1 cellular context compared by ENCODE assay signal in genomic region chr13:112573710-112574109, GRCh38.
TF ChIP-seq lines count a peak whose summit lies in the region.

No MANE protein-coding gene starts in this region.

TF ChIP-seq in IMR-90, 13 proteins besides CTCF, POLR2A, EP300 and RAD21:
- no peak for TF ChIP-seq RCOR1 (IDR thresholded peaks at IDR 0.05; ENCODE audit: insufficient replicate concordance, low read length)
- no peak for TF ChIP-seq SMC3 (IDR thresholded peaks at IDR 0.05; ENCODE audit: low read depth, low read length)
- TF ChIP-seq, protein P1, sequence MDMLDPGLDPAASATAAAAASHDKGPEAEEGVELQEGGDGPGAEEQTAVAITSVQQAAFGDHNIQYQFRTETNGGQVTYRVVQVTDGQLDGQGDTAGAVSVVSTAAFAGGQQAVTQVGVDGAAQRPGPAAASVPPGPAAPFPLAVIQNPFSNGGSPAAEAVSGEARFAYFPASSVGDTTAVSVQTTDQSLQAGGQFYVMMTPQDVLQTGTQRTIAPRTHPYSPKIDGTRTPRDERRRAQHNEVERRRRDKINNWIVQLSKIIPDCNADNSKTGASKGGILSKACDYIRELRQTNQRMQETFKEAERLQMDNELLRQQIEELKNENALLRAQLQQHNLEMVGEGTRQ (IDR thresholded peaks at IDR 0.05; ENCODE audit: low read depth, low read length): no peak
- no peak for TF ChIP-seq BHLHE40 (IDR thresholded peaks at IDR 0.05; ENCODE audit: low read depth, low read length)
- TF ChIP-seq, protein P2, sequence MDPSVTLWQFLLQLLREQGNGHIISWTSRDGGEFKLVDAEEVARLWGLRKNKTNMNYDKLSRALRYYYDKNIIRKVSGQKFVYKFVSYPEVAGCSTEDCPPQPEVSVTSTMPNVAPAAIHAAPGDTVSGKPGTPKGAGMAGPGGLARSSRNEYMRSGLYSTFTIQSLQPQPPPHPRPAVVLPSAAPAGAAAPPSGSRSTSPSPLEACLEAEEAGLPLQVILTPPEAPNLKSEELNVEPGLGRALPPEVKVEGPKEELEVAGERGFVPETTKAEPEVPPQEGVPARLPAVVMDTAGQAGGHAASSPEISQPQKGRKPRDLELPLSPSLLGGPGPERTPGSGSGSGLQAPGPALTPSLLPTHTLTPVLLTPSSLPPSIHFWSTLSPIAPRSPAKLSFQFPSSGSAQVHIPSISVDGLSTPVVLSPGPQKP (IDR thresholded peaks at IDR 0.05; ENCODE audit: borderline replicate concordance, low read depth, low read length): no peak
- no peak for TF ChIP-seq MXI1 (IDR thresholded peaks at IDR 0.05; ENCODE audit: borderline replicate concordance, low read depth, low read length)
- TF ChIP-seq MAZ (IDR thresholded peaks at IDR 0.05; ENCODE audit: borderline replicate concordance, low read depth, low read length): no peak
- no peak for TF ChIP-seq MAFK (IDR thresholded peaks at IDR 0.05; ENCODE audit: low read depth, low read length)
